Comparison of ENCODE assay signal across 28 cellular contexts in genomic region chr4:95531141-95531540, GRCh38. TPM values are rescaled to one million over a fixed set of nuclear protein-coding genes. Genes with fewer than 3 reads are reported as not detected.
DNase-seq lines count a peak whose midpoint lies in the region; ATAC-seq and TF ChIP-seq lines count a peak whose summit lies in the region.
"Had no signal": no experiment of that assay in that cellular context is flagged by ENCODE, and none has a peak within 500 bp of the region (broad histone marks: within the 10 kb centered on the region; RNA-seq: fewer than 3 reads in every experiment).

No MANE protein-coding gene starts in this region.

- peak overlapping the region in 39 of 59 donors; percentile 2 to 99 (median 38) for H3K27ac ChIP-seq in dorsolateral prefrontal cortex
- H3K27ac ChIP-seq: body of pancreas, left ventricle myocardium inferior, pancreas, spleen, tibial nerve had no signal

- DNase-seq in BE2C: peak; percentile 50
- DNase-seq in MV-4-11 (lab: John Stamatoyannopoulos, UW): peak; percentile 60
- peak; percentile 75 for DNase-seq in NCI-H748 (lab: John Stamatoyannopoulos, UW; ENCODE audit: unreplicated experiment)
- no peak for DNase-seq in dorsolateral prefrontal cortex
- no peak for DNase-seq in stimulated activated naive B cell treated with anti-CD40 and anti-IgM and Interleukin-4, amounts not matched to agents 10 μg/mL and 1 μg/mL and 100 μg/mL, for 72 hours
- DNase-seq in NCI-H146 treated with DMSO at 0.1 percent for 48 hours (lab: John Stamatoyannopoulos, UW; ENCODE audit: unreplicated experiment): no peak
- DNase-seq: activated CD4-positive, alpha-beta T cell treated with anti-CD3 and anti-CD28 coated beads, Interleukin-2, amount 10 ng/mL, durations not matched to agents 24 days and 14 days; activated naive CD8-positive, alpha-beta T cell treated with anti-CD3 and anti-CD28 coated beads, Interleukin-2, amount 50 U/mL, for 24 hours; activated T-cell treated with anti-CD3 and anti-CD28 coated beads, Interleukin-2, amount 50 U/mL, for 4 hours; AML-193; body of pancreas; CD8-positive, alpha-beta T cell; cerebellar nuclear complex; hypothalamus; left ventricle myocardium inferior; naive thymus-derived CD8-positive, alpha-beta T cell; NCI-H187 treated with DMSO at 0.1 percent for 48 hours; pancreas; PC-3; right cardiac atrium; spleen; T-helper 9 cell had no signal

- no peak overlapping the region for H3K27ac Mint-ChIP-seq in stimulated activated naive B cell treated with anti-CD40 and anti-IgM and Interleukin-4, amounts not matched to agents 10 μg/mL and 1 μg/mL and 100 μg/mL, for 72 hours
- H3K27ac Mint-ChIP-seq: activated CD4-positive, alpha-beta T cell treated with anti-CD3 and anti-CD28 coated beads, Interleukin-2, amount 10 ng/mL, durations not matched to agents 24 days and 14 days; activated naive CD8-positive, alpha-beta T cell treated with anti-CD3 and anti-CD28 coated beads, Interleukin-2, amount 50 U/mL, for 24 hours; CD8-positive, alpha-beta T cell; naive thymus-derived CD8-positive, alpha-beta T cell had no signal

- H3K36me3 ChIP-seq in BE2C: peaks cover 3% of the 10 kb centered on the region; the same call in 1 of the 2 replicates
- H3K36me3 ChIP-seq: left ventricle myocardium inferior, pancreas, spleen, tibial nerve had no signal

- H3K4me1 ChIP-seq in BE2C: peaks cover 40% of the 10 kb centered on the region
- H3K4me1 ChIP-seq: body of pancreas, left ventricle myocardium inferior, pancreas, spleen, tibial nerve had no signal

- no peaks in the 10 kb centered on the region for H3K4me1 Mint-ChIP-seq in stimulated activated naive B cell treated with anti-CD40 and anti-IgM and Interleukin-4, amounts not matched to agents 10 μg/mL and 1 μg/mL and 100 μg/mL, for 72 hours
- H3K4me1 Mint-ChIP-seq: activated CD4-positive, alpha-beta T cell treated with anti-CD3 and anti-CD28 coated beads, Interleukin-2, amount 10 ng/mL, durations not matched to agents 24 days and 14 days; activated naive CD8-positive, alpha-beta T cell treated with anti-CD3 and anti-CD28 coated beads, Interleukin-2, amount 50 U/mL, for 24 hours; naive thymus-derived CD8-positive, alpha-beta T cell had no signal

- no peaks in the 10 kb centered on the region for H3K9me3 ChIP-seq in BE2C
- H3K9me3 ChIP-seq: body of pancreas, left ventricle myocardium inferior, pancreas, spleen, tibial nerve had no signal

- TF ChIP-seq CTCF in BE2C (IDR thresholded peaks at IDR 0.05; ENCODE audit: low read depth, low read length): no peak
- no peak for TF ChIP-seq CTCF in dorsolateral prefrontal cortex (IDR thresholded peaks at IDR 0.05 in 54 of 56, conservative IDR thresholded peaks at IDR 0.05 in 2 of 56; ENCODE audit: low read depth in 1 of 56, partially characterized antibody in 56 of 56)

- H3K4me3 Mint-ChIP-seq in stimulated activated naive B cell treated with anti-CD40 and anti-IgM and Interleukin-4, amounts not matched to agents 10 μg/mL and 1 μg/mL and 100 μg/mL, for 72 hours: no peak overlapping the region
- H3K4me3 Mint-ChIP-seq: activated CD4-positive, alpha-beta T cell treated with anti-CD3 and anti-CD28 coated beads, Interleukin-2, amount 10 ng/mL, durations not matched to agents 24 days and 14 days; activated naive CD8-positive, alpha-beta T cell treated with anti-CD3 and anti-CD28 coated beads, Interleukin-2, amount 50 U/mL, for 24 hours; activated T-cell treated with anti-CD3 and anti-CD28 coated beads, Interleukin-2, amount 50 U/mL, for 4 hours; CD8-positive, alpha-beta T cell; naive thymus-derived CD8-positive, alpha-beta T cell had no signal

- ATAC-seq in stimulated activated naive B cell treated with anti-CD40 and anti-IgM and Interleukin-4, amounts not matched to agents 10 μg/mL and 1 μg/mL and 100 μg/mL, for 72 hours (replicated peaks): no peak
- ATAC-seq in HG02798 (IDR thresholded peaks at IDR 0.05; ENCODE audit: poor library complexity, unreplicated experiment): no peak
- no peak for ATAC-seq in HG03025 (IDR thresholded peaks at IDR 0.05; ENCODE audit: low FRiP score, unreplicated experiment)
- ATAC-seq: activated naive CD8-positive, alpha-beta T cell treated with anti-CD3 and anti-CD28 coated beads, Interleukin-2, amount 50 U/mL, for 24 hours; activated T-cell treated with anti-CD3 and anti-CD28 coated beads, Interleukin-2, amount 50 U/mL, for 4 hours; body of pancreas; CD8-positive, alpha-beta T cell; K562; naive thymus-derived CD8-positive, alpha-beta T cell; pancreas; PC-3; right cardiac atrium had no signal

- H3K27me3 Mint-ChIP-seq in stimulated activated naive B cell treated with anti-CD40 and anti-IgM and Interleukin-4, amounts not matched to agents 10 μg/mL and 1 μg/mL and 100 μg/mL, for 72 hours: no peaks in the 10 kb centered on the region
- H3K27me3 Mint-ChIP-seq: activated CD4-positive, alpha-beta T cell treated with anti-CD3 and anti-CD28 coated beads, Interleukin-2, amount 10 ng/mL, durations not matched to agents 24 days and 14 days; naive thymus-derived CD8-positive, alpha-beta T cell had no signal

- H3K27me3 ChIP-seq in BE2C: no peaks in the 10 kb centered on the region
- no peaks in the 10 kb centered on the region for H3K27me3 ChIP-seq in dorsolateral prefrontal cortex
- H3K27me3 ChIP-seq: body of pancreas, pancreas, spleen, tibial nerve had no signal

- no peaks in the 10 kb centered on the region for H3K9me3 Mint-ChIP-seq in stimulated activated naive B cell treated with anti-CD40 and anti-IgM and Interleukin-4, amounts not matched to agents 10 μg/mL and 1 μg/mL and 100 μg/mL, for 72 hours
- H3K9me3 Mint-ChIP-seq: activated CD4-positive, alpha-beta T cell treated with anti-CD3 and anti-CD28 coated beads, Interleukin-2, amount 10 ng/mL, durations not matched to agents 24 days and 14 days; activated naive CD8-positive, alpha-beta T cell treated with anti-CD3 and anti-CD28 coated beads, Interleukin-2, amount 50 U/mL, for 24 hours; activated T-cell treated with anti-CD3 and anti-CD28 coated beads, Interleukin-2, amount 50 U/mL, for 4 hours; CD8-positive, alpha-beta T cell; naive thymus-derived CD8-positive, alpha-beta T cell had no signal

- intact Hi-C loops in dorsolateral prefrontal cortex (cut with DNase I): loop anchor here in 1 of 2 donors (5.0 kb wide), 1 partner anchor 169 kb away; no protein-coding TSS in a partner anchor

- H3K4me3 ChIP-seq in BE2C (ENCODE audit: low read depth, low read length) (no peak overlapping the region), dorsolateral prefrontal cortex (peak overlapping the region in 4 of 59 donors; percentile 0 to 11 (median 4))
- H3K4me3 ChIP-seq: body of pancreas, K562, left ventricle myocardium inferior, pancreas, spleen, tibial nerve had no signal

- H3K36me3 Mint-ChIP-seq in stimulated activated naive B cell treated with anti-CD40 and anti-IgM and Interleukin-4, amounts not matched to agents 10 μg/mL and 1 μg/mL and 100 μg/mL, for 72 hours: no peaks in the 10 kb centered on the region
- H3K36me3 Mint-ChIP-seq: CD8-positive, alpha-beta T cell; naive thymus-derived CD8-positive, alpha-beta T cell had no signal

RNA-seq across cellular contexts. Expression of gene UNC5C, which starts 17.6 kb away (rescaled TPM):
- 35.6 TPM for polyA plus RNA-seq in BE2C (2012; ENCODE audit: insufficient read depth, insufficient read length, low read depth)
- 10 to 100 TPM; 16.1 to 88.4 (median 33.9) TPM for total RNA-seq in dorsolateral prefrontal cortex
- total RNA-seq: activated CD4-positive, alpha-beta T cell treated with anti-CD3 and anti-CD28 coated beads, Interleukin-2, amount 10 ng/mL, durations not matched to agents 24 days and 14 days; activated CD8-positive, alpha-beta memory T cell treated with anti-CD3 and anti-CD28 coated beads for 36 hours; CD8-positive, alpha-beta T cell; HT-29; naive thymus-derived CD8-positive, alpha-beta T cell; PC-3 had no signal
- polyA plus RNA-seq: naive thymus-derived CD8-positive, alpha-beta T cell had no signal

Comparison
In these comparisons a context has a peak if more than half of its experiments do, and no peak if none do; other contexts are left out.
1. DNase-seq: peak in BE2C (single experiment), MV-4-11 (single experiment) and NCI-H748 (single experiment); none in dorsolateral prefrontal cortex (0 of 10), stimulated activated naive B cell treated with anti-CD40 and anti-IgM and Interleukin-4, amounts not matched to agents 10 μg/mL and 1 μg/mL and 100 μg/mL, for 72 hours (single experiment) and NCI-H146 treated with DMSO at 0.1 percent for 48 hours (single experiment).